In the genomic region with DNA sequence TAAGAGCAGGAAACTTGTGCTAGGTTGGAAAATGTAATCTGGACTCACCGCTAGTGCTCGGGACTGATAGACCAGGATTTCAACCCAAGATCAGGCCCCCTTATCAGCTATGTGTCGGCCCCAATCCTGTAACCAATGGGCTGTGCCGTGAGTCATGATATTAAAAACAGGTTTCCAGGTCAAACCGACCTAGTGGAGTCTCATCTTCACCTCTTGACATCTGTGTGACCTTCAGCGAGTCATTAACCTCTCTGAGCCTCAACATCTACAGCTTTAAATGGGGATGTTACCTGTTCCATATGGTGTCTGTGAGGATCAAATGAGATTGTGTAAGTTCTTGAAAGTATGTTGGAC, we compare ENCODE assay signal across 8 cellular contexts. TPM values are rescaled to one million over a fixed set of nuclear protein-coding genes. Genes with fewer than 3 reads are reported as not detected.
DNase-seq lines count a peak whose midpoint lies in the region; ATAC-seq and TF ChIP-seq lines count a peak whose summit lies in the region.

No MANE protein-coding gene starts in this region.

- H3K27ac Mint-ChIP-seq in activated naive CD8-positive, alpha-beta T cell: peak overlapping the region; percentile 91

- no peak for DNase-seq in kidney epithelial cell (ENCODE audit: low read depth)
- DNase-seq in suprapubic skin (ENCODE audit: low spot score in 2 of 2): no peak
- DNase-seq in NCI-H1694 treated with DMSO at 0.1 percent for 48 hours (lab: John Stamatoyannopoulos, UW): no peak
- DNase-seq in mesenteric fat pad (ENCODE audit: low spot score): no peak
- DNase-seq in NCI-H146 (lab: John Stamatoyannopoulos, UW): no peak

- ATAC-seq in GM18498 (IDR thresholded peaks at IDR 0.05; ENCODE audit: unreplicated experiment): peak; percentile 2
- ATAC-seq in HG03103 (IDR thresholded peaks at IDR 0.05; ENCODE audit: low read depth, unreplicated experiment): peak; percentile 8

- no peaks in the 10 kb centered on the region for H3K9me3 ChIP-seq in suprapubic skin

- peaks cover 7% of the 10 kb centered on the region for H3K36me3 Mint-ChIP-seq in activated naive CD8-positive, alpha-beta T cell

- WGBS in suprapubic skin: 0% methylated on average over 6 of the region's 6 CpGs

- H3K27ac ChIP-seq in suprapubic skin: peak overlapping the region; percentile 83

- peaks cover 37% of the 10 kb centered on the region for H3K4me1 ChIP-seq in suprapubic skin

- no peak for TF ChIP-seq EP300 in suprapubic skin (IDR thresholded peaks at IDR 0.05)

- H3K9me3 Mint-ChIP-seq in activated naive CD8-positive, alpha-beta T cell (ENCODE audit: low read depth): no peaks in the 10 kb centered on the region

- TF ChIP-seq POLR2A in suprapubic skin (IDR thresholded peaks at IDR 0.05): no peak

- H3K27me3 ChIP-seq in kidney epithelial cell (ENCODE audit: control insufficient read depth, insufficient read depth, low read length) (no peaks in the 10 kb centered on the region), suprapubic skin (no peaks in the 10 kb centered on the region)

- H3K36me3 ChIP-seq in kidney epithelial cell (ENCODE audit: control insufficient read depth, insufficient read depth, low read length) (no peaks in the 10 kb centered on the region), suprapubic skin (peaks cover 15% of the 10 kb centered on the region)

- no peaks in the 10 kb centered on the region for H3K27me3 Mint-ChIP-seq in activated naive CD8-positive, alpha-beta T cell

- H3K4me1 Mint-ChIP-seq in activated naive CD8-positive, alpha-beta T cell (ENCODE audit: low read depth): peaks cover 46% of the 10 kb centered on the region

- peak overlapping the region; percentile 90 for H3K4me3 ChIP-seq in kidney epithelial cell (ENCODE audit: low read depth, low read length)
- peak overlapping the region; percentile 61 for H3K4me3 ChIP-seq in suprapubic skin

- no peak for TF ChIP-seq CTCF in kidney epithelial cell (IDR thresholded peaks at IDR 0.05; ENCODE audit: insufficient read depth, low read length, poor library complexity, severe bottlenecking)
- TF ChIP-seq CTCF in suprapubic skin (IDR thresholded peaks at IDR 0.05): no peak

- H3K4me3 Mint-ChIP-seq in activated naive CD8-positive, alpha-beta T cell: peak overlapping the region; percentile 95

RNA-seq across cellular contexts. Expression of a gene that starts 0.5 kb away (rescaled TPM):
- total RNA-seq in kidney epithelial cell (29.9 and 31.1 TPM in 2 replicates), suprapubic skin (10 to 100 TPM; 20.0 to 33.0 (median 25.7) TPM), mesenteric fat pad (51.8 TPM)

RNA-seq across cellular contexts. Expression of a gene that starts 0.7 kb away (rescaled TPM):
- total RNA-seq in kidney epithelial cell: 9.4 and 10.9 TPM in 2 replicates
- 1 to 10 TPM; 3.9 to 7.0 (median 5.0) TPM for total RNA-seq in suprapubic skin
- total RNA-seq in mesenteric fat pad: 7.7 TPM
